17 cellular contexts compared by ENCODE assay signal in the genomic region with DNA sequence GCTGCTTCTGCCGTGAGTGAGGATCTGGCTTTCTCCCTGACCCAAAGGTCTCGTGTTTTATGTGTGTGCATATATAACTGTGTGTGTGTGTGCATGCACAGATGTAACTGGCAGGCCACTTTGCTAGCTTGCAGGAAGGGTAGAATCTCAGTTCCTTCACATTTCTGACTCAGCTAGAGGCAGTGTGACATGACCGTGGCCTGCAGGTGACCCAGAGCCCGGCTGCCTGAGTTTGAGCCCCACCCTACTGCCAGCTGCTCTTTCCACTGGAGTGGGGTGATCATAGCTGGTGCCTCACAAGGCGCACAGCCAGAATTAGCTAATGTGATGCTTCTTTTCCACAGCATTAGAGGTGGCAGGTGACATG. TPM values are rescaled to one million over a fixed set of nuclear protein-coding genes. Genes with fewer than 3 reads are reported as not detected.
DNase-seq lines count a peak whose midpoint lies in the region; ATAC-seq and TF ChIP-seq lines count a peak whose summit lies in the region.
"Had no signal": no experiment of that assay in that cellular context is flagged by ENCODE, and none has a peak within 500 bp of the region (broad histone marks: within the 10 kb centered on the region; RNA-seq: fewer than 3 reads in every experiment).

No MANE protein-coding gene starts in this region.

- peak; percentile 58 for DNase-seq in NCI-H2107 treated with DMSO at 0.1 percent for 48 hours (lab: John Stamatoyannopoulos, UW; ENCODE audit: unreplicated experiment)
- DNase-seq in NCI-H2107 (lab: John Stamatoyannopoulos, UW), result no peak
- no peak for DNase-seq in HCT116 (ENCODE audit: low read depth, low spot score)
- no peak for DNase-seq in PC-3
- DNase-seq in posterior vena cava (ENCODE audit: low spot score), result peak; percentile 58
- DNase-seq in stimulated activated CD4-positive, alpha-beta T cell treated with anti-CD3 and anti-CD28 coated beads, Interleukin-4, amount 100 ng/mL, for 4 hours, result no peak
- DNase-seq in activated T-helper 1 cell treated with anti-CD3 and anti-CD28 coated beads, Interleukin-12 subunit alpha, Interleukin-12 subunit beta, Interleukin-2, Interleukin-4 antibody, amounts not matched to agents 30 ng/mL and 10 ng/mL and 1 ng/mL, durations not matched to agents 14 hours and 24 hours and 36 hours (ENCODE audit: low spot score), result no peak
- DNase-seq in effector memory CD8-positive, alpha-beta T cell, result no peak
- DNase-seq: activated CD8-positive, alpha-beta T cell treated with anti-CD3 and anti-CD28 coated beads, Interleukin-2, amount 10 ng/mL, durations not matched to agents 7 days and 5 days; activated naive CD8-positive, alpha-beta T cell treated with anti-CD3 and anti-CD28 coated beads, Interleukin-2, amount 10 ng/mL, durations not matched to agents 7 days and 5 days; heart right ventricle; NCI-H1092 treated with DMSO at 0.1 percent for 48 hours had no signal

- ATAC-seq in HCT116, result no peak
- peak; percentile 13; the same call in 1 of the 2 replicates for ATAC-seq in PC-3
- ATAC-seq in effector memory CD8-positive, alpha-beta T cell (replicated peaks), result no peak
- ATAC-seq: A549; activated CD8-positive, alpha-beta T cell treated with anti-CD3 and anti-CD28 coated beads, Interleukin-2, amount 10 ng/mL, durations not matched to agents 7 days and 5 days; heart right ventricle had no signal

- H3K4me2 ChIP-seq in HCT116 (ENCODE audit: low read length), result peak overlapping the region; percentile 21; the same call in 1 of the 2 replicates
- no peak overlapping the region for H3K4me2 ChIP-seq in PC-3 (ENCODE audit: low read length)
- H3K4me2 ChIP-seq: A549 had no signal

- RAD21 ChIA-PET in HCT116 (lab: Charles Lee; ENCODE audit: low non-redundant PET in 1 of 2, low total read pairs in 2 of 2, uncharacterized antibody in 2 of 2, unreplicated experiment in 2 of 2), result no interaction called here

- intact Hi-C loops in HCT116 (cut with micrococcal nuclease) (no loop called here), PC-3 (cut with micrococcal nuclease) (no loop called here), posterior vena cava (cut with DNase I) (no loop called here)
- intact Hi-C loops in activated T-helper 1 cell treated with anti-CD3 and anti-CD28 coated beads, Interleukin-12 subunit alpha, Interleukin-12 subunit beta, Interleukin-2, Interleukin-4 antibody, amounts not matched to agents 30 ng/mL and 10 ng/mL and 1 ng/mL, durations not matched to agents 14 hours and 24 hours and 36 hours (cut with micrococcal nuclease), result no loop called here

- no peaks in the 10 kb centered on the region for H3F3A ChIP-seq in PC-3 (ENCODE audit: low read length, unreplicated experiment)

- TF ChIP-seq RAD21 in HCT116 (IDR thresholded peaks at IDR 0.05; ENCODE audit: low read depth), result no peak

- no peaks in the 10 kb centered on the region for H3K36me3 Mint-ChIP-seq in activated T-helper 1 cell treated with anti-CD3 and anti-CD28 coated beads, Interleukin-12 subunit alpha, Interleukin-12 subunit beta, Interleukin-2, Interleukin-4 antibody, amounts not matched to agents 30 ng/mL and 10 ng/mL and 1 ng/mL, durations not matched to agents 14 hours and 24 hours and 36 hours (ENCODE audit: low read depth)
- no peaks in the 10 kb centered on the region for H3K36me3 Mint-ChIP-seq in effector memory CD8-positive, alpha-beta T cell (ENCODE audit: insufficient read depth)
- H3K36me3 Mint-ChIP-seq: activated naive CD8-positive, alpha-beta T cell treated with anti-CD3 and anti-CD28 coated beads, Interleukin-2, amount 10 ng/mL, durations not matched to agents 7 days and 5 days had no signal

- peaks cover under 1% of the 10 kb centered on the region for H3K4me1 Mint-ChIP-seq in activated T-helper 1 cell treated with anti-CD3 and anti-CD28 coated beads, Interleukin-12 subunit alpha, Interleukin-12 subunit beta, Interleukin-2, Interleukin-4 antibody, amounts not matched to agents 30 ng/mL and 10 ng/mL and 1 ng/mL, durations not matched to agents 14 hours and 24 hours and 36 hours (ENCODE audit: low read depth)
- peaks cover 0 to 5% of the 10 kb centered on the region in 2 donors for H3K4me1 Mint-ChIP-seq in effector memory CD8-positive, alpha-beta T cell (ENCODE audit: low read depth in 2 of 2)

- H3K4me1 ChIP-seq in HCT116 (ENCODE audit: control insufficient read depth in 1 of 2, insufficient read depth in 2 of 2, low read length in 2 of 2), result peaks cover 0 to 9% of the 10 kb centered on the region in 2 experiments; a peak in 2 of 4 replicates
- H3K4me1 ChIP-seq in PC-3 (ENCODE audit: insufficient read depth, low read length), result no peaks in the 10 kb centered on the region
- H3K4me1 ChIP-seq: A549 had no signal

- H3K9me2 ChIP-seq in HCT116 (ENCODE audit: insufficient read depth), result no peaks in the 10 kb centered on the region
- no peaks in the 10 kb centered on the region for H3K9me2 ChIP-seq in PC-3 (replicated peaks; ENCODE audit: low read length)

- H3K36me3 ChIP-seq in HCT116 (ENCODE audit: control insufficient read depth in 1 of 2, insufficient read depth in 2 of 2, low read length in 2 of 2) (no peaks in the 10 kb centered on the region), PC-3 (ENCODE audit: low read depth, low read length) (no peaks in the 10 kb centered on the region)
- H3K36me3 ChIP-seq: heart right ventricle had no signal

- H3K9me3 ChIP-seq in HCT116 (ENCODE audit: control insufficient read depth in 1 of 2, insufficient read depth in 1 of 2, low read depth in 1 of 2, low read length in 2 of 2), result no peaks in the 10 kb centered on the region
- H3K9me3 ChIP-seq in PC-3 (ENCODE audit: low read length), result no peaks in the 10 kb centered on the region
- H3K9me3 ChIP-seq: A549, heart right ventricle had no signal

- H3K27me3 Mint-ChIP-seq in activated T-helper 1 cell treated with anti-CD3 and anti-CD28 coated beads, Interleukin-12 subunit alpha, Interleukin-12 subunit beta, Interleukin-2, Interleukin-4 antibody, amounts not matched to agents 30 ng/mL and 10 ng/mL and 1 ng/mL, durations not matched to agents 14 hours and 24 hours and 36 hours (ENCODE audit: insufficient read depth), result peaks cover 6% of the 10 kb centered on the region
- peaks cover under 1 to 5% of the 10 kb centered on the region in 2 donors for H3K27me3 Mint-ChIP-seq in effector memory CD8-positive, alpha-beta T cell

- H3K9ac ChIP-seq in HCT116 (ENCODE audit: low read length) (no peak overlapping the region), PC-3 (ENCODE audit: low read length) (no peak overlapping the region)

- H3K27ac Mint-ChIP-seq in activated T-helper 1 cell treated with anti-CD3 and anti-CD28 coated beads, Interleukin-12 subunit alpha, Interleukin-12 subunit beta, Interleukin-2, Interleukin-4 antibody, amounts not matched to agents 30 ng/mL and 10 ng/mL and 1 ng/mL, durations not matched to agents 14 hours and 24 hours and 36 hours, result no peak overlapping the region
- no peak overlapping the region for H3K27ac Mint-ChIP-seq in effector memory CD8-positive, alpha-beta T cell
- H3K27ac Mint-ChIP-seq: activated CD8-positive, alpha-beta T cell treated with anti-CD3 and anti-CD28 coated beads, Interleukin-2, amount 10 ng/mL, durations not matched to agents 7 days and 5 days; activated naive CD8-positive, alpha-beta T cell treated with anti-CD3 and anti-CD28 coated beads, Interleukin-2, amount 10 ng/mL, durations not matched to agents 7 days and 5 days; H9 had no signal

- TF ChIP-seq POLR2A in HCT116 (IDR thresholded peaks at IDR 0.05; ENCODE audit: borderline replicate concordance, extremely low read depth, insufficient read depth, insufficient read length), result no peak

- H3K27me3 ChIP-seq in HCT116 (ENCODE audit: insufficient read depth, low read length), result no peaks in the 10 kb centered on the region
- no peaks in the 10 kb centered on the region for H3K27me3 ChIP-seq in PC-3 (ENCODE audit: low read length)

- CTCF ChIA-PET in HCT116 (lab: Charles Lee) (no interaction called here), PC-3 (lab: Charles Lee) (no interaction called here)

- POLR2A ChIA-PET in HCT116 (lab: Charles Lee), result no interaction called here
- POLR2A ChIA-PET in PC-3 (lab: Charles Lee; ENCODE audit: unreplicated experiment), result no interaction called here

- BruUV-seq in HCT116 (replicated peaks; lab: Mats Ljungman, UMichigan), result no TSS peak
- no TSS peak for BruUV-seq in PC-3 (replicated peaks; lab: Mats Ljungman, UMichigan)

- TF ChIP-seq CTCF in HCT116 (IDR thresholded peaks at IDR 0.05 in 2 of 3, conservative IDR thresholded peaks at IDR 0.05 in 1 of 3; ENCODE audit: borderline replicate concordance in 1 of 3, insufficient read depth in 1 of 3, low read depth in 2 of 3, low read length in 2 of 3) (no peak), PC-3 (conservative IDR thresholded peaks at IDR 0.05; ENCODE audit: low read depth, low read length) (no peak)

- H3K79me2 ChIP-seq in HCT116 (ENCODE audit: insufficient read depth, low read length), result no peaks in the 10 kb centered on the region
- H3K79me2 ChIP-seq in PC-3 (ENCODE audit: low read length), result no peaks in the 10 kb centered on the region

- H3K4me3 Mint-ChIP-seq in activated T-helper 1 cell treated with anti-CD3 and anti-CD28 coated beads, Interleukin-12 subunit alpha, Interleukin-12 subunit beta, Interleukin-2, Interleukin-4 antibody, amounts not matched to agents 30 ng/mL and 10 ng/mL and 1 ng/mL, durations not matched to agents 14 hours and 24 hours and 36 hours, result no peak overlapping the region
- no peak overlapping the region for H3K4me3 Mint-ChIP-seq in effector memory CD8-positive, alpha-beta T cell
- H3K4me3 Mint-ChIP-seq: activated CD8-positive, alpha-beta T cell treated with anti-CD3 and anti-CD28 coated beads, Interleukin-2, amount 10 ng/mL, durations not matched to agents 7 days and 5 days; activated naive CD8-positive, alpha-beta T cell treated with anti-CD3 and anti-CD28 coated beads, Interleukin-2, amount 10 ng/mL, durations not matched to agents 7 days and 5 days; H9 had no signal

- no peaks in the 10 kb centered on the region for H4K20me1 ChIP-seq in HCT116 (ENCODE audit: insufficient read depth)
- no peaks in the 10 kb centered on the region for H4K20me1 ChIP-seq in PC-3 (ENCODE audit: low read length)

- no peak overlapping the region for H2AFZ ChIP-seq in HCT116 (ENCODE audit: low read depth, low read length, poor library complexity, severe bottlenecking)
- H2AFZ ChIP-seq in PC-3 (ENCODE audit: low read length), result no peak overlapping the region

- H3K27ac ChIP-seq in HCT116 (ENCODE audit: low read depth, low read length), result no peak overlapping the region
- no peak overlapping the region for H3K27ac ChIP-seq in PC-3 (ENCODE audit: low read length)
- H3K27ac ChIP-seq: A549, heart right ventricle had no signal

- H3K4me3 ChIP-seq in HCT116 (replicated peaks in 1 of 2; ENCODE audit: low read depth in 1 of 2, low read length in 2 of 2) (no peak overlapping the region), PC-3 (ENCODE audit: low read length) (no peak overlapping the region)
- H3K4me3 ChIP-seq: A549, heart right ventricle, lung had no signal

- no peaks in the 10 kb centered on the region for H3K9me3 Mint-ChIP-seq in activated T-helper 1 cell treated with anti-CD3 and anti-CD28 coated beads, Interleukin-12 subunit alpha, Interleukin-12 subunit beta, Interleukin-2, Interleukin-4 antibody, amounts not matched to agents 30 ng/mL and 10 ng/mL and 1 ng/mL, durations not matched to agents 14 hours and 24 hours and 36 hours
- no peaks in the 10 kb centered on the region for H3K9me3 Mint-ChIP-seq in effector memory CD8-positive, alpha-beta T cell
- H3K9me3 Mint-ChIP-seq: activated naive CD8-positive, alpha-beta T cell treated with anti-CD3 and anti-CD28 coated beads, Interleukin-2, amount 10 ng/mL, durations not matched to agents 7 days and 5 days; H9 had no signal

RNA-seq across cellular contexts. Expression of gene MYL7, which starts 9.3 kb away (rescaled TPM):
- not detected for total RNA-seq in HCT116 (2021; ENCODE audit: unreplicated experiment)
- polyA plus RNA-seq in HCT116 (2012), result 0.12 and 0.25 TPM in 2 replicates
- total RNA-seq in PC-3 (2014; rRNA removed), result not detected in 2 replicates
- 1 to 10 TPM in 1 of 2 donors, not detected in 1; 1.4 TPM for total RNA-seq in posterior vena cava
- not detected in 2 replicates for total RNA-seq in activated T-helper 1 cell treated with anti-CD3 and anti-CD28 coated beads, Interleukin-12 subunit alpha, Interleukin-12 subunit beta, Interleukin-2, Interleukin-4 antibody, amounts not matched to agents 30 ng/mL and 10 ng/mL and 1 ng/mL, durations not matched to agents 14 hours and 24 hours and 36 hours
- total RNA-seq: activated CD8-positive, alpha-beta T cell treated with anti-CD3 and anti-CD28 coated beads, Interleukin-2, amount 10 ng/mL, durations not matched to agents 7 days and 5 days; activated naive CD8-positive, alpha-beta T cell treated with anti-CD3 and anti-CD28 coated beads, Interleukin-2, amount 10 ng/mL, durations not matched to agents 7 days and 5 days; osteocyte; T-helper 2 cell treated with Interferon-gamma antibody and Interleukin-4, amounts not matched to agents 100 ng/mL and 5 ng/mL, for 36 hours had no signal
- polyA plus RNA-seq: A549 had no signal

RNA-seq across cellular contexts. Expression of gene POLD2, which starts 27.1 kb away (rescaled TPM):
- total RNA-seq in HCT116 (2021; ENCODE audit: unreplicated experiment), result 237 TPM
- 250 and 261 TPM in 2 replicates for polyA plus RNA-seq in HCT116 (2012)
- total RNA-seq in PC-3 (2014; rRNA removed), result 224 and 225 TPM in 2 replicates
- total RNA-seq in posterior vena cava, result 10 to 100 TPM; 39.9 to 60.0 TPM
- total RNA-seq in activated T-helper 1 cell treated with anti-CD3 and anti-CD28 coated beads, Interleukin-12 subunit alpha, Interleukin-12 subunit beta, Interleukin-2, Interleukin-4 antibody, amounts not matched to agents 30 ng/mL and 10 ng/mL and 1 ng/mL, durations not matched to agents 14 hours and 24 hours and 36 hours, result 234 and 250 TPM in 2 replicates

RNA-seq across cellular contexts. Expression of gene GCK, which starts 38.8 kb away (rescaled TPM):
- total RNA-seq in HCT116 (2021; ENCODE audit: unreplicated experiment) (0.34 TPM), PC-3 (2014; rRNA removed) (not detected in 2 replicates), posterior vena cava (under 1 TPM; 0.51 to 0.81 TPM)
- polyA plus RNA-seq in HCT116 (2012), result 0.29 and 0.83 TPM in 2 replicates
- 1.9 and 2.4 TPM in 2 replicates for total RNA-seq in activated T-helper 1 cell treated with anti-CD3 and anti-CD28 coated beads, Interleukin-12 subunit alpha, Interleukin-12 subunit beta, Interleukin-2, Interleukin-4 antibody, amounts not matched to agents 30 ng/mL and 10 ng/mL and 1 ng/mL, durations not matched to agents 14 hours and 24 hours and 36 hours
- total RNA-seq: activated CD8-positive, alpha-beta T cell treated with anti-CD3 and anti-CD28 coated beads, Interleukin-2, amount 10 ng/mL, durations not matched to agents 7 days and 5 days; osteocyte had no signal

RNA-seq across cellular contexts. Expression of gene AEBP1, which starts 46.3 kb away (rescaled TPM):
- total RNA-seq in HCT116 (2021; ENCODE audit: unreplicated experiment), result 0.49 TPM
- 0.05 and 0.18 TPM in 2 replicates for polyA plus RNA-seq in HCT116 (2012)
- not detected in 2 replicates for total RNA-seq in PC-3 (2014; rRNA removed)
- 100 to 1,000 TPM; 783 to 919 TPM for total RNA-seq in posterior vena cava
- total RNA-seq in activated T-helper 1 cell treated with anti-CD3 and anti-CD28 coated beads, Interleukin-12 subunit alpha, Interleukin-12 subunit beta, Interleukin-2, Interleukin-4 antibody, amounts not matched to agents 30 ng/mL and 10 ng/mL and 1 ng/mL, durations not matched to agents 14 hours and 24 hours and 36 hours, result 17.0 and 17.2 TPM in 2 replicates
- polyA plus RNA-seq: A549 had no signal

RNA-seq across cellular contexts. Expression of gene YKT6, which starts 50.3 kb away (rescaled TPM):
- total RNA-seq in HCT116 (2021; ENCODE audit: unreplicated experiment) (84.8 TPM), PC-3 (2014; rRNA removed) (133 and 147 TPM in 2 replicates), posterior vena cava (10 to 100 TPM; 56.7 to 71.8 TPM)
- polyA plus RNA-seq in HCT116 (2012), result 58.5 and 60.6 TPM in 2 replicates
- 91.8 and 92.1 TPM in 2 replicates for total RNA-seq in activated T-helper 1 cell treated with anti-CD3 and anti-CD28 coated beads, Interleukin-12 subunit alpha, Interleukin-12 subunit beta, Interleukin-2, Interleukin-4 antibody, amounts not matched to agents 30 ng/mL and 10 ng/mL and 1 ng/mL, durations not matched to agents 14 hours and 24 hours and 36 hours

Comparison
In these comparisons a context has a peak if more than half of its experiments do, and no peak if none do; other contexts are left out.
1. DNase-seq: peak in NCI-H2107 treated with DMSO at 0.1 percent for 48 hours (single experiment) and posterior vena cava (single experiment); none in NCI-H2107 (single experiment), HCT116 (single experiment), PC-3 (single experiment), stimulated activated CD4-positive, alpha-beta T cell treated with anti-CD3 and anti-CD28 coated beads, Interleukin-4, amount 100 ng/mL, for 4 hours (0 of 2), activated T-helper 1 cell treated with anti-CD3 and anti-CD28 coated beads, Interleukin-12 subunit alpha, Interleukin-12 subunit beta, Interleukin-2, Interleukin-4 antibody, amounts not matched to agents 30 ng/mL and 10 ng/mL and 1 ng/mL, durations not matched to agents 14 hours and 24 hours and 36 hours (single experiment) and effector memory CD8-positive, alpha-beta T cell (0 of 3).